In the genomic region with DNA sequence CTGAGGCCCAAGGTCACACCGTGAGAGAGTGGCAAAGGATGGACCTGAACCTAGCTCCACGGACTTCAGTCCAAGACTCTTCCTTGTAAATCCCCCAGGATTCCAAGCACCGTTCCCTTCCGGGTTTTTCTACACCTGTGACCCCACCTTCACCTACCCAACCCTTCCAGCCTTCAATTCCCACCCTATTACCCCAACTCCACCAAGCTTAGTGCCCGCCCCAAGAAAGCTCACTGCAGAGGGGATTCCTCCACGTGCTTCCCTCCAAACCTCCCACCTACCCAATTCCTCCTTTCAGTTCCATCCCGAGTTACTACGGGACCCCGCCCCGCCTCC, we compare ENCODE assay signal across 9 cellular contexts. TPM values are rescaled to one million over a fixed set of nuclear protein-coding genes. Genes with fewer than 3 reads are reported as not detected.
DNase-seq lines count a peak whose midpoint lies in the region; ATAC-seq, FAIRE-seq and TF ChIP-seq lines count a peak whose summit lies in the region.
"Had no signal": no experiment of that assay in that cellular context is flagged by ENCODE, and none has a peak within 500 bp of the region (broad histone marks: within the 10 kb centered on the region; RNA-seq: fewer than 3 reads in every experiment).

No MANE protein-coding gene starts in this region.

- H3K27me3 ChIP-seq in CD4-positive, alpha-beta memory T cell (ENCODE audit: insufficient read depth, low read length) = no peaks in the 10 kb centered on the region
- no peaks in the 10 kb centered on the region for H3K27me3 ChIP-seq in HCT116 (ENCODE audit: insufficient read depth, low read length)
- no peaks in the 10 kb centered on the region for H3K27me3 ChIP-seq in PC-3 (ENCODE audit: low read length)
- H3K27me3 ChIP-seq in endodermal cell (ENCODE audit: control insufficient read depth, insufficient read depth, low read length, poor library complexity, severe bottlenecking) = no peaks in the 10 kb centered on the region

- no peak for DNase-seq in CD4-positive, alpha-beta memory T cell
- DNase-seq in HCT116 (ENCODE audit: low read depth, low spot score) = peak; percentile 48
- peak; percentile 58 for DNase-seq in PC-3
- DNase-seq in endodermal cell = no peak
- no peak for DNase-seq in natural killer cell treated with Interleukin-12 subunit alpha and Interleukin-12 subunit beta and Interleukin-15 and Interleukin-18, amount 100 ng/mL, for 72 hours (ENCODE audit: low spot score)
- no peak for DNase-seq in GM10248 (ENCODE audit: extremely low spot score)
- no peak for DNase-seq in amniotic stem cell (lab: John Stamatoyannopoulos, UW)
- no peak for DNase-seq in GM19239 (ENCODE audit: insufficient read length, low spot score)

- peaks cover 10% of the 10 kb centered on the region; the same call in 1 of the 2 replicates for H4K20me1 ChIP-seq in HCT116 (ENCODE audit: insufficient read depth)
- H4K20me1 ChIP-seq in PC-3 (ENCODE audit: low read length) = peaks cover 36% of the 10 kb centered on the region

- peak overlapping the region; percentile 80 for H3K27ac ChIP-seq in CD4-positive, alpha-beta memory T cell (ENCODE audit: low read depth, low read length)
- H3K27ac ChIP-seq in HCT116 (ENCODE audit: low read depth, low read length) = peak overlapping the region; percentile 90
- H3K27ac ChIP-seq in PC-3 (ENCODE audit: low read length) = peak overlapping the region; percentile 76
- H3K27ac ChIP-seq in endodermal cell (ENCODE audit: low read depth, low read length) = no peak overlapping the region

- peaks cover 21% of the 10 kb centered on the region for H3K36me3 ChIP-seq in CD4-positive, alpha-beta memory T cell (ENCODE audit: insufficient read depth, low read length)
- H3K36me3 ChIP-seq in HCT116 (ENCODE audit: control insufficient read depth in 1 of 2, insufficient read depth in 2 of 2, low read length in 2 of 2) (peaks cover 20 to 30% of the 10 kb centered on the region in 2 experiments), PC-3 (ENCODE audit: low read depth, low read length) (peaks cover 27% of the 10 kb centered on the region), endodermal cell (ENCODE audit: control insufficient read depth, insufficient read depth, low read length) (peaks cover 34% of the 10 kb centered on the region)

- peak overlapping the region; percentile 90 to 99 (median 96) for H3K4me3 Mint-ChIP-seq in CD4-positive, alpha-beta memory T cell
- peak overlapping the region; percentile 95 for H3K4me3 Mint-ChIP-seq in endodermal cell
- H3K4me3 Mint-ChIP-seq in natural killer cell treated with Interleukin-12 subunit alpha and Interleukin-12 subunit beta and Interleukin-15 and Interleukin-18, amount 100 ng/mL, for 72 hours = peak overlapping the region; percentile 99

- peak overlapping the region; percentile 90 to 99 (median 96) for H3K27ac Mint-ChIP-seq in CD4-positive, alpha-beta memory T cell
- H3K27ac Mint-ChIP-seq in endodermal cell = peak overlapping the region; percentile 89
- peak overlapping the region; percentile 93 to 98 for H3K27ac Mint-ChIP-seq in natural killer cell treated with Interleukin-12 subunit alpha and Interleukin-12 subunit beta and Interleukin-15 and Interleukin-18, amount 100 ng/mL, for 72 hours

- peaks cover 26 to 51% (median 36%) of the 10 kb centered on the region in 4 donors for H3K4me1 Mint-ChIP-seq in CD4-positive, alpha-beta memory T cell
- H3K4me1 Mint-ChIP-seq in endodermal cell = peaks cover 14% of the 10 kb centered on the region
- H3K4me1 Mint-ChIP-seq in natural killer cell treated with Interleukin-12 subunit alpha and Interleukin-12 subunit beta and Interleukin-15 and Interleukin-18, amount 100 ng/mL, for 72 hours (ENCODE audit: low read depth in 2 of 2) = peaks cover 35 to 42% of the 10 kb centered on the region in 2 donors

- no peak for FAIRE-seq in GM19239 (lab: Jason Lieb, UNC)

- no peaks in the 10 kb centered on the region for H3K9me3 ChIP-seq in CD4-positive, alpha-beta memory T cell (ENCODE audit: control insufficient read depth in 1 of 2, low read length in 2 of 2)
- H3K9me3 ChIP-seq in HCT116 (ENCODE audit: control insufficient read depth in 1 of 2, insufficient read depth in 1 of 2, low read depth in 1 of 2, low read length in 2 of 2) (no peaks in the 10 kb centered on the region), PC-3 (ENCODE audit: low read length) (no peaks in the 10 kb centered on the region), endodermal cell (ENCODE audit: control insufficient read depth, low read length) (no peaks in the 10 kb centered on the region)

- peaks cover 38% of the 10 kb centered on the region for H3K4me1 ChIP-seq in CD4-positive, alpha-beta memory T cell (ENCODE audit: insufficient read depth, low read length)
- H3K4me1 ChIP-seq in HCT116 (ENCODE audit: control insufficient read depth in 1 of 2, insufficient read depth in 2 of 2, low read length in 2 of 2) (peaks cover 25 to 27% of the 10 kb centered on the region in 2 experiments), PC-3 (ENCODE audit: insufficient read depth, low read length) (peaks cover 32% of the 10 kb centered on the region), endodermal cell (ENCODE audit: control insufficient read depth, insufficient read depth, low read length) (peaks cover 6% of the 10 kb centered on the region)

- H3K4me2 ChIP-seq in HCT116 (ENCODE audit: low read length) = peak overlapping the region; percentile 91
- H3K4me2 ChIP-seq in PC-3 (ENCODE audit: low read length) = peak overlapping the region; percentile 95

- H3K4me3 ChIP-seq in CD4-positive, alpha-beta memory T cell (ENCODE audit: low read length in 2 of 2) = peak overlapping the region; percentile 83 to 93
- peak overlapping the region; percentile 77 to 96 for H3K4me3 ChIP-seq in HCT116 (replicated peaks in 1 of 2; ENCODE audit: low read depth in 1 of 2, low read length in 2 of 2)
- H3K4me3 ChIP-seq in PC-3 (ENCODE audit: low read length) = peak overlapping the region; percentile 86
- H3K4me3 ChIP-seq in endodermal cell (ENCODE audit: low read length) = peak overlapping the region; percentile 90

- BruUV-seq in HCT116 (replicated peaks; lab: Mats Ljungman, UMichigan) = no TSS peak
- no TSS peak for BruUV-seq in PC-3 (replicated peaks; lab: Mats Ljungman, UMichigan)

- POLR2A ChIA-PET in CD4-positive, alpha-beta memory T cell (lab: Charles Lee; ENCODE audit: partially characterized antibody) = interaction anchor here (0.6 to 4.1 kb wide), 29 partner anchors 10 to 1020 kb away, joined by 3 to 50 read pairs (median 5); a partner anchor contains a TSS
- POLR2A ChIA-PET in HCT116 (lab: Charles Lee) = interaction anchor here (1.0 to 1.8 kb wide), 6 partner anchors 13 to 175 kb away, joined by 3 to 5 read pairs (median 4); a partner anchor contains a TSS
- POLR2A ChIA-PET in PC-3 (lab: Charles Lee; ENCODE audit: unreplicated experiment) = interaction anchor here (0.5 to 0.7 kb wide), 5 partner anchors 12 to 223 kb away, joined by 3 to 7 read pairs (median 3); no protein-coding TSS in a partner anchor
- POLR2A ChIA-PET in GM10248 (lab: Yijun Ruan, JAX) = interaction anchor here (0.5 to 1.1 kb wide), 4 partner anchors 14 to 1617 kb away, joined by 3 to 5 read pairs (median 4); no protein-coding TSS in a partner anchor

- no peak for TF ChIP-seq CTCF in HCT116 (IDR thresholded peaks at IDR 0.05 in 2 of 3, conservative IDR thresholded peaks at IDR 0.05 in 1 of 3; ENCODE audit: borderline replicate concordance in 1 of 3, insufficient read depth in 1 of 3, low read depth in 2 of 3, low read length in 2 of 3)
- TF ChIP-seq CTCF in PC-3 (conservative IDR thresholded peaks at IDR 0.05; ENCODE audit: low read depth, low read length) = no peak
- no peak for TF ChIP-seq CTCF in endodermal cell (conservative IDR thresholded peaks at IDR 0.05)
- no peak for TF ChIP-seq CTCF in GM10248 (IDR thresholded peaks at IDR 0.05; ENCODE audit: control extremely low read depth, extremely low read depth, low read depth, missing control alignments)

- H3F3A ChIP-seq in PC-3 (ENCODE audit: low read length, unreplicated experiment) = no peaks in the 10 kb centered on the region

- ATAC-seq in HCT116 (peak; percentile 61), PC-3 (peak; percentile 35)
- ATAC-seq in natural killer cell treated with Interleukin-12 subunit alpha and Interleukin-12 subunit beta and Interleukin-15 and Interleukin-18, amount 100 ng/mL, for 72 hours = no peak

- TF ChIP-seq RAD21 in HCT116 (IDR thresholded peaks at IDR 0.05; ENCODE audit: low read depth) = no peak

- RAD21 ChIA-PET in HCT116 (lab: Charles Lee; ENCODE audit: low non-redundant PET in 1 of 2, low total read pairs in 2 of 2, uncharacterized antibody in 2 of 2, unreplicated experiment in 2 of 2) = no interaction called here

- H3K9ac ChIP-seq in HCT116 (ENCODE audit: low read length) (peak overlapping the region; percentile 98), PC-3 (ENCODE audit: low read length) (peak overlapping the region; percentile 98), endodermal cell (ENCODE audit: extremely low read depth, low read length, poor library complexity, severe bottlenecking) (peak overlapping the region; percentile 82)

- peaks cover 15 to 38% of the 10 kb centered on the region in 2 donors for H3K36me3 Mint-ChIP-seq in CD4-positive, alpha-beta memory T cell
- H3K36me3 Mint-ChIP-seq in endodermal cell (ENCODE audit: low read depth) = peaks cover 17% of the 10 kb centered on the region
- peaks cover 15% of the 10 kb centered on the region for H3K36me3 Mint-ChIP-seq in natural killer cell treated with Interleukin-12 subunit alpha and Interleukin-12 subunit beta and Interleukin-15 and Interleukin-18, amount 100 ng/mL, for 72 hours

- H3K9me3 Mint-ChIP-seq in CD4-positive, alpha-beta memory T cell = peaks cover 0 to 1% (median 0%) of the 10 kb centered on the region in 8 donors
- no peaks in the 10 kb centered on the region for H3K9me3 Mint-ChIP-seq in endodermal cell
- no peaks in the 10 kb centered on the region for H3K9me3 Mint-ChIP-seq in natural killer cell treated with Interleukin-12 subunit alpha and Interleukin-12 subunit beta and Interleukin-15 and Interleukin-18, amount 100 ng/mL, for 72 hours

- H3K79me2 ChIP-seq in HCT116 (ENCODE audit: insufficient read depth, low read length) (peaks cover 58% of the 10 kb centered on the region), PC-3 (ENCODE audit: low read length) (peaks cover 73% of the 10 kb centered on the region)

- H3K9me2 ChIP-seq in HCT116 (ENCODE audit: insufficient read depth) (no peaks in the 10 kb centered on the region), PC-3 (replicated peaks; ENCODE audit: low read length) (no peaks in the 10 kb centered on the region)

- H2AFZ ChIP-seq in HCT116 (ENCODE audit: low read depth, low read length, poor library complexity, severe bottlenecking) = no peak overlapping the region
- peak overlapping the region; percentile 66 for H2AFZ ChIP-seq in PC-3 (ENCODE audit: low read length)

- CTCF ChIA-PET in CD4-positive, alpha-beta memory T cell (lab: Charles Lee; ENCODE audit: partially characterized antibody) = interaction anchor here (1.3 to 1.7 kb wide), 4 partner anchors 9 to 74 kb away, joined by 3 to 5 read pairs (median 4); a partner anchor contains a TSS
- CTCF ChIA-PET in HCT116 (lab: Charles Lee) (interaction anchor here (0.9 to 2.3 kb wide), 4 partner anchors 37 to 175 kb away, joined by 3 to 6 read pairs (median 4); no protein-coding TSS in a partner anchor), PC-3 (lab: Charles Lee) (interaction anchor here (0.6 kb wide), 1 partner anchor 19 kb away, joined by 4 read pairs; no protein-coding TSS in a partner anchor), GM10248 (lab: Yijun Ruan, JAX) (interaction anchor here (1.0 to 4.3 kb wide), 12 partner anchors 9 to 194 kb away, joined by 3 to 19 read pairs (median 4); no protein-coding TSS in a partner anchor)

- 0% methylated on average over 4 to 10 of the region's 10 CpGs for WGBS in endodermal cell (ENCODE audit: insufficient coverage in 1 of 2, insufficient read length in 1 of 2), 2 experiments

- no peak for TF ChIP-seq POLR2A in HCT116 (IDR thresholded peaks at IDR 0.05; ENCODE audit: borderline replicate concordance, extremely low read depth, insufficient read depth, insufficient read length)

- H3K27me3 Mint-ChIP-seq in CD4-positive, alpha-beta memory T cell = no peaks in the 10 kb centered on the region
- H3K27me3 Mint-ChIP-seq in endodermal cell (ENCODE audit: insufficient read depth) = no peaks in the 10 kb centered on the region
- no peaks in the 10 kb centered on the region for H3K27me3 Mint-ChIP-seq in natural killer cell treated with Interleukin-12 subunit alpha and Interleukin-12 subunit beta and Interleukin-15 and Interleukin-18, amount 100 ng/mL, for 72 hours

- intact Hi-C loops in CD4-positive, alpha-beta memory T cell (cut with micrococcal nuclease) = loop anchor here (1.0 to 2.0 kb wide), 5 partner anchors 56 to 485 kb away; a partner anchor contains a TSS
- intact Hi-C loops in HCT116 (cut with micrococcal nuclease) (loop anchor here (2.0 kb wide), 1 partner anchor 57 kb away; a partner anchor contains a TSS), PC-3 (cut with micrococcal nuclease) (loop anchor here (1.0 kb wide), 1 partner anchor 19 kb away; no protein-coding TSS in a partner anchor)

RNA-seq across cellular contexts. Expression of a gene that starts 0.5 kb away (rescaled TPM):
- 10 to 100 TPM; 69.8 to 71.6 TPM for total RNA-seq in CD4-positive, alpha-beta memory T cell
- 10 to 100 TPM in 1 of 2 donors, 1 to 10 TPM in 1; 6.1 to 25.6 TPM for polyA plus RNA-seq in CD4-positive, alpha-beta memory T cell
- 75.2 TPM for total RNA-seq in HCT116 (2021; ENCODE audit: unreplicated experiment)
- polyA plus RNA-seq in HCT116 (2012) = 46.7 and 50.1 TPM in 2 replicates
- total RNA-seq in PC-3 (2014; rRNA removed) = 126 and 130 TPM in 2 replicates
- total RNA-seq in endodermal cell = 100 to 1,000 TPM; 103 to 111 TPM
- polyA plus RNA-seq in endodermal cell (2013, experiment 1 of 2) = 73.6 TPM
- 66.1 TPM for polyA plus RNA-seq in endodermal cell (2013, experiment 2 of 2)
- total RNA-seq in natural killer cell treated with Interleukin-12 subunit alpha and Interleukin-12 subunit beta and Interleukin-15 and Interleukin-18, amount 100 ng/mL, for 72 hours = 100 to 1,000 TPM in 1 of 2 donors, 10 to 100 TPM in 1; 89.3 to 130 TPM

RNA-seq across cellular contexts. Expression of a gene that starts 2.0 kb away (rescaled TPM):
- total RNA-seq in CD4-positive, alpha-beta memory T cell = 10 to 100 TPM; 14.7 to 16.8 TPM
- polyA plus RNA-seq in CD4-positive, alpha-beta memory T cell = 1 to 10 TPM in 1 of 2 donors, under 1 TPM in 1; 0.93 to 7.3 TPM
- total RNA-seq in HCT116 (2021; ENCODE audit: unreplicated experiment) = 6.3 TPM
- 2.1 and 3.1 TPM in 2 replicates for polyA plus RNA-seq in HCT116 (2012)
- 8.1 and 11.2 TPM in 2 replicates for total RNA-seq in PC-3 (2014; rRNA removed)
- total RNA-seq in endodermal cell = 1 to 10 TPM; 1.5 to 1.9 TPM
- polyA plus RNA-seq in endodermal cell (2013, experiment 1 of 2) = 3.3 TPM
- 3.0 TPM for polyA plus RNA-seq in endodermal cell (2013, experiment 2 of 2)
- total RNA-seq in natural killer cell treated with Interleukin-12 subunit alpha and Interleukin-12 subunit beta and Interleukin-15 and Interleukin-18, amount 100 ng/mL, for 72 hours = 10 to 100 TPM in 1 of 2 donors, 1 to 10 TPM in 1; 6.4 to 12.0 TPM

RNA-seq across cellular contexts. Expression of a gene that starts 13.4 kb away (rescaled TPM):
- 10 to 100 TPM; 22.1 to 28.4 TPM for total RNA-seq in CD4-positive, alpha-beta memory T cell
- 10 to 100 TPM; 21.3 to 23.5 TPM for polyA plus RNA-seq in CD4-positive, alpha-beta memory T cell
- total RNA-seq in HCT116 (2021; ENCODE audit: unreplicated experiment) = 27.8 TPM
- polyA plus RNA-seq in HCT116 (2012) = 13.4 and 18.9 TPM in 2 replicates
- 49.8 and 52.2 TPM in 2 replicates for total RNA-seq in PC-3 (2014; rRNA removed)
- 10 to 100 TPM; 70.3 to 85.1 TPM for total RNA-seq in endodermal cell
- 49.9 TPM for polyA plus RNA-seq in endodermal cell (2013, experiment 1 of 2)
- polyA plus RNA-seq in endodermal cell (2013, experiment 2 of 2) = 39.7 TPM
- total RNA-seq in natural killer cell treated with Interleukin-12 subunit alpha and Interleukin-12 subunit beta and Interleukin-15 and Interleukin-18, amount 100 ng/mL, for 72 hours = 10 to 100 TPM; 17.2 to 19.6 TPM

RNA-seq across cellular contexts. Expression of a gene that starts 17.0 kb away (rescaled TPM):
- total RNA-seq in CD4-positive, alpha-beta memory T cell = under 1 TPM; 0.52 to 0.53 TPM
- polyA plus RNA-seq in CD4-positive, alpha-beta memory T cell = not detected
- total RNA-seq in HCT116 (2021; ENCODE audit: unreplicated experiment) = not detected
- not detected in 2 replicates for polyA plus RNA-seq in HCT116 (2012)
- total RNA-seq in PC-3 (2014; rRNA removed) = 1.1 TPM in 1 of 2 replicates, not detected in the other
- not detected for total RNA-seq in endodermal cell
- polyA plus RNA-seq in endodermal cell (2013, experiment 1 of 2) = not detected
- not detected for polyA plus RNA-seq in endodermal cell (2013, experiment 2 of 2)
- not detected for total RNA-seq in natural killer cell treated with Interleukin-12 subunit alpha and Interleukin-12 subunit beta and Interleukin-15 and Interleukin-18, amount 100 ng/mL, for 72 hours
- total RNA-seq: LHCN-M2 had no signal

RNA-seq across cellular contexts. Expression of a gene that starts 34.3 kb away (rescaled TPM):
- total RNA-seq in CD4-positive, alpha-beta memory T cell = 1 to 10 TPM; 1.7 to 1.9 TPM
- under 1 TPM; 0.11 to 0.22 TPM for polyA plus RNA-seq in CD4-positive, alpha-beta memory T cell
- 10.9 TPM for total RNA-seq in HCT116 (2021; ENCODE audit: unreplicated experiment)
- polyA plus RNA-seq in HCT116 (2012) = 6.4 and 7.3 TPM in 2 replicates
- 6.6 and 7.2 TPM in 2 replicates for total RNA-seq in PC-3 (2014; rRNA removed)
- total RNA-seq in endodermal cell = 10 to 100 TPM; 12.2 to 16.4 TPM
- 7.0 TPM for polyA plus RNA-seq in endodermal cell (2013, experiment 1 of 2)
- polyA plus RNA-seq in endodermal cell (2013, experiment 2 of 2) = 6.0 TPM
- total RNA-seq in natural killer cell treated with Interleukin-12 subunit alpha and Interleukin-12 subunit beta and Interleukin-15 and Interleukin-18, amount 100 ng/mL, for 72 hours = 1 to 10 TPM; 5.9 to 9.5 TPM

Comparison
In these comparisons a context has a peak if more than half of its experiments do, and no peak if none do; other contexts are left out.
1. DNase-seq: peak in HCT116 (single experiment) and PC-3 (single experiment); none in CD4-positive, alpha-beta memory T cell (0 of 5), endodermal cell (single experiment), natural killer cell treated with Interleukin-12 subunit alpha and Interleukin-12 subunit beta and Interleukin-15 and Interleukin-18, amount 100 ng/mL, for 72 hours (single experiment), GM10248 (single experiment), amniotic stem cell (single experiment) and GM19239 (single experiment).
2. ATAC-seq: peak in HCT116 (single experiment) and PC-3 (single experiment); none in natural killer cell treated with Interleukin-12 subunit alpha and Interleukin-12 subunit beta and Interleukin-15 and Interleukin-18, amount 100 ng/mL, for 72 hours (0 of 2).
3. Peak in every context shown above with its lines, with median percentiles within 50 percentile points of each other: H3K4me3 ChIP-seq, H3K27ac Mint-ChIP-seq, H3K4me3 Mint-ChIP-seq and H3K9ac ChIP-seq.